30 cellular contexts compared by ENCODE assay signal in genomic region chr17:80031691-80032480, GRCh38. TPM values are rescaled to one million over a fixed set of nuclear protein-coding genes. Genes with fewer than 3 reads are reported as not detected.
DNase-seq lines count a peak whose midpoint lies in the region; ATAC-seq and TF ChIP-seq lines count a peak whose summit lies in the region.
"Had no signal": no experiment of that assay in that cellular context is flagged by ENCODE, and none has a peak within 500 bp of the region (broad histone marks: within the 10 kb centered on the region; RNA-seq: fewer than 3 reads in every experiment).

No MANE protein-coding gene starts in this region.

- H3K27me3 Mint-ChIP-seq in MCF 10A (ENCODE audit: insufficient read depth, unreplicated experiment) (no peaks in the 10 kb centered on the region), type B pancreatic cell (no peaks in the 10 kb centered on the region)

- H3K4me1 ChIP-seq in breast epithelium (peaks cover 16 to 31% of the 10 kb centered on the region in 2 donors), body of pancreas (peaks cover 69% of the 10 kb centered on the region), mucosa of stomach (ENCODE audit: control insufficient read depth, insufficient read depth, low read length) (peaks cover 34% of the 10 kb centered on the region), lower lobe of right lung (peaks cover 42% of the 10 kb centered on the region)

- no peak for TF ChIP-seq POLR2A in breast epithelium (IDR thresholded peaks at IDR 0.05)
- no peak for TF ChIP-seq POLR2A in body of pancreas (IDR thresholded peaks at IDR 0.05)

- H3K27ac Mint-ChIP-seq in MCF 10A (ENCODE audit: low read depth, unreplicated experiment) (no peak overlapping the region), type B pancreatic cell (no peak overlapping the region)
- H3K27ac Mint-ChIP-seq: activated CD4-positive, alpha-beta memory T cell treated with anti-CD3 and anti-CD28 coated beads for 36 hours; activated naive CD4-positive, alpha-beta T cell treated with anti-CD3 and anti-CD28 coated beads, Interleukin-2, amount 10 ng/mL, durations not matched to agents 7 days and 5 days; dendritic cell treated with granulocyte-macrophage colony-stimulating factor and Interleukin-4, amounts not matched to agents 40 ng/mL and 50 ng/mL, for 4 days had no signal

- intact Hi-C loops in breast epithelium (cut with DNase I; ENCODE audit: low total_unique reads) (no loop called here), MCF 10A (cut with micrococcal nuclease) (no loop called here), body of pancreas (cut with DNase I) (no loop called here), lower lobe of right lung (cut with DNase I) (no loop called here)

- DNase-seq in breast epithelium (ENCODE audit: low spot score in 2 of 2): no peak
- no peak for DNase-seq in MCF 10A (ENCODE audit: unreplicated experiment)
- DNase-seq in body of pancreas: no peak
- no peak for DNase-seq in type B pancreatic cell (ENCODE audit: extremely low spot score, unreplicated experiment)
- DNase-seq in lower lobe of right lung: no peak
- no peak for DNase-seq in DMS114 treated with DMSO at 0.1 percent for 48 hours (lab: John Stamatoyannopoulos, UW; ENCODE audit: unreplicated experiment)
- no peak for DNase-seq in GM13976 (ENCODE audit: low spot score)
- DNase-seq: activated CD4-positive, alpha-beta memory T cell treated with anti-CD3 and anti-CD28 coated beads for 36 hours; activated CD4-positive, CD25-positive, alpha-beta regulatory T cell treated with anti-CD3 and anti-CD28 coated beads, Interleukin-2, amount 50 U/mL, for 72 hours; activated CD8-positive, alpha-beta memory T cell treated with anti-CD3 and anti-CD28 coated beads, Interleukin-2, amount 50 U/mL, for 4 hours; activated naive CD4-positive, alpha-beta T cell treated with anti-CD3 and anti-CD28 coated beads, Interleukin-2, amount 10 ng/mL, durations not matched to agents 7 days and 5 days; CD4-positive, alpha-beta memory T cell; central memory CD4-positive, alpha-beta T cell; DMS 273 treated with DMSO at 0.1 percent for 48 hours; esophagus squamous epithelium; foreskin melanocyte; mammary epithelial cell; MG63; NCI-H1417 treated with DMSO at 0.1 percent for 48 hours; NCI-H2107; NCI-H446 treated with DMSO at 0.1 percent for 48 hours; Peyer's patch; SIG-M5; stimulated activated CD4-positive, alpha-beta T cell treated with anti-CD3 and anti-CD28 coated beads, Interleukin-1b, Interleukin-23, amount 100 ng/mL, for 48 hours; stimulated activated CD8-positive, alpha-beta memory T cell treated with anti-CD3 and anti-CD28 coated beads, Interleukin-4, amount 100 ng/mL, for 48 hours; stomach had no signal

- H3K9me3 Mint-ChIP-seq in MCF 10A (ENCODE audit: unreplicated experiment) (no peaks in the 10 kb centered on the region), type B pancreatic cell (peaks cover 4% of the 10 kb centered on the region)
- H3K9me3 Mint-ChIP-seq: activated CD4-positive, alpha-beta memory T cell treated with anti-CD3 and anti-CD28 coated beads for 36 hours; activated naive CD4-positive, alpha-beta T cell treated with anti-CD3 and anti-CD28 coated beads, Interleukin-2, amount 10 ng/mL, durations not matched to agents 7 days and 5 days; CD4-positive, alpha-beta memory T cell; dendritic cell treated with granulocyte-macrophage colony-stimulating factor and Interleukin-4, amounts not matched to agents 40 ng/mL and 50 ng/mL, for 4 days had no signal

- H3K9me3 ChIP-seq in breast epithelium (no peaks in the 10 kb centered on the region), body of pancreas (no peaks in the 10 kb centered on the region), mucosa of stomach (ENCODE audit: control insufficient read depth, low read length) (no peaks in the 10 kb centered on the region), lower lobe of right lung (no peaks in the 10 kb centered on the region)
- H3K9me3 ChIP-seq: esophagus squamous epithelium, MG63, Peyer's patch, stomach, tibial nerve had no signal

- no peak overlapping the region for H3K4me3 ChIP-seq in breast epithelium
- no peak overlapping the region for H3K4me3 ChIP-seq in body of pancreas
- H3K4me3 ChIP-seq in mucosa of stomach (ENCODE audit: low read length): no peak overlapping the region
- H3K4me3 ChIP-seq in lower lobe of right lung: no peak overlapping the region
- H3K4me3 ChIP-seq: esophagus squamous epithelium, MG63, Peyer's patch, smooth muscle cell, stomach had no signal

- in situ Hi-C loops in GM13976 (cut with MboI; ENCODE audit: low sequenced_read_pairs, unreplicated experiment): no loop called here

- POLR2A ChIA-PET in MCF 10A (lab: Yijun Ruan, JAX): no interaction called here

- peaks cover 24% of the 10 kb centered on the region for H3K36me3 Mint-ChIP-seq in MCF 10A (ENCODE audit: insufficient read depth, unreplicated experiment)
- H3K36me3 Mint-ChIP-seq in type B pancreatic cell: peaks cover 7% of the 10 kb centered on the region
- H3K36me3 Mint-ChIP-seq: activated CD4-positive, alpha-beta memory T cell treated with anti-CD3 and anti-CD28 coated beads for 36 hours; activated naive CD4-positive, alpha-beta T cell treated with anti-CD3 and anti-CD28 coated beads, Interleukin-2, amount 10 ng/mL, durations not matched to agents 7 days and 5 days; CD4-positive, alpha-beta memory T cell had no signal

- peak overlapping the region; percentile 84 to 95 for H3K27ac ChIP-seq in breast epithelium
- H3K27ac ChIP-seq in body of pancreas: peak overlapping the region in 3 of 4 donors; percentile 92 to 95 (median 93)
- H3K27ac ChIP-seq in lower lobe of right lung: no peak overlapping the region
- H3K27ac ChIP-seq: Peyer's patch had no signal

- H3K4me3 Mint-ChIP-seq in MCF 10A (ENCODE audit: unreplicated experiment): no peak overlapping the region
- H3K4me3 Mint-ChIP-seq in type B pancreatic cell: peak overlapping the region; percentile 49
- H3K4me3 Mint-ChIP-seq: activated CD4-positive, alpha-beta memory T cell treated with anti-CD3 and anti-CD28 coated beads for 36 hours; activated naive CD4-positive, alpha-beta T cell treated with anti-CD3 and anti-CD28 coated beads, Interleukin-2, amount 10 ng/mL, durations not matched to agents 7 days and 5 days; CD4-positive, alpha-beta memory T cell; dendritic cell treated with granulocyte-macrophage colony-stimulating factor and Interleukin-4, amounts not matched to agents 40 ng/mL and 50 ng/mL, for 4 days had no signal

- BruUV-seq in MCF 10A (replicated peaks; lab: Mats Ljungman, UMichigan): no TSS peak

- 91 to 93% methylated on average over 14 of the region's 14 CpGs for WGBS in body of pancreas, 2 donors

- H3K36me3 ChIP-seq in breast epithelium: no peaks in the 10 kb centered on the region
- no peaks in the 10 kb centered on the region for H3K36me3 ChIP-seq in body of pancreas (replicated peaks in 1 of 2; ENCODE audit: insufficient read depth in 1 of 2, low read depth in 2 of 2)
- H3K36me3 ChIP-seq in mucosa of stomach (ENCODE audit: control insufficient read depth, insufficient read depth, low read length): no peaks in the 10 kb centered on the region
- H3K36me3 ChIP-seq in lower lobe of right lung: no peaks in the 10 kb centered on the region
- H3K36me3 ChIP-seq: esophagus squamous epithelium, Peyer's patch, stomach, tibial nerve had no signal

- ATAC-seq in body of pancreas: no peak
- no peak for ATAC-seq in lower lobe of right lung

- H3K4me1 Mint-ChIP-seq in MCF 10A (ENCODE audit: insufficient read depth, unreplicated experiment) (peaks cover 38% of the 10 kb centered on the region), type B pancreatic cell (ENCODE audit: unreplicated experiment) (peaks cover 38% of the 10 kb centered on the region)

- H3K27me3 ChIP-seq in breast epithelium (no peaks in the 10 kb centered on the region), body of pancreas (no peaks in the 10 kb centered on the region), mucosa of stomach (ENCODE audit: control insufficient read depth, insufficient read depth, low read length) (peaks cover under 1% of the 10 kb centered on the region), lower lobe of right lung (ENCODE audit: low read depth) (no peaks in the 10 kb centered on the region)
- H3K27me3 ChIP-seq: esophagus squamous epithelium, MG63, Peyer's patch, tibial nerve had no signal

- TF ChIP-seq CTCF in breast epithelium (IDR thresholded peaks at IDR 0.05): no peak
- TF ChIP-seq CTCF in MCF 10A (IDR thresholded peaks at IDR 0.05; ENCODE audit: unreplicated experiment): no peak
- no peak for TF ChIP-seq CTCF in body of pancreas (IDR thresholded peaks at IDR 0.05)
- TF ChIP-seq CTCF in type B pancreatic cell (conservative IDR thresholded peaks at IDR 0.05): no peak
- no peak for TF ChIP-seq CTCF in lower lobe of right lung (IDR thresholded peaks at IDR 0.05)
- TF ChIP-seq CTCF in GM13976 (IDR thresholded peaks at IDR 0.05; ENCODE audit: borderline replicate concordance, control extremely low read depth, extremely low read depth, insufficient read depth, missing control alignments): no peak

- CTCF ChIA-PET in MCF 10A (lab: Yijun Ruan, JAX): interaction anchor here (2.6 kb wide), 1 partner anchor 26 kb away, joined by 23 read pairs; no protein-coding TSS in a partner anchor

- H3K9ac ChIP-seq in mucosa of stomach (ENCODE audit: low read length): peak overlapping the region; percentile 26

RNA-seq across cellular contexts. Expression of gene TBC1D16, which starts 3.8 kb away (rescaled TPM):
- total RNA-seq in breast epithelium (10 to 100 TPM; 27.1 to 92.2 (median 32.8) TPM), MCF 10A (2022) (21.1 and 26.5 TPM in 2 replicates), body of pancreas (10 to 100 TPM; 21.0 to 37.2 TPM), type B pancreatic cell (ENCODE audit: low replicate concordance) (35.5 and 71.9 TPM in 2 replicates), lower lobe of right lung (24.7 TPM)

RNA-seq across cellular contexts. Expression of gene CCDC40, which starts 4.6 kb away (rescaled TPM):
- total RNA-seq in breast epithelium (10 to 100 TPM in 2 of 3 donors, 1 to 10 TPM in 1; 7.4 to 11.8 (median 11.6) TPM), MCF 10A (2022) (4.1 and 4.8 TPM in 2 replicates), body of pancreas (10 to 100 TPM in 1 of 2 donors, 1 to 10 TPM in 1; 2.9 to 13.5 TPM), type B pancreatic cell (ENCODE audit: low replicate concordance) (8.5 and 29.6 TPM in 2 replicates), lower lobe of right lung (14.1 TPM)
